ENCODE assay signal across 15 cellular contexts in the genomic region with DNA sequence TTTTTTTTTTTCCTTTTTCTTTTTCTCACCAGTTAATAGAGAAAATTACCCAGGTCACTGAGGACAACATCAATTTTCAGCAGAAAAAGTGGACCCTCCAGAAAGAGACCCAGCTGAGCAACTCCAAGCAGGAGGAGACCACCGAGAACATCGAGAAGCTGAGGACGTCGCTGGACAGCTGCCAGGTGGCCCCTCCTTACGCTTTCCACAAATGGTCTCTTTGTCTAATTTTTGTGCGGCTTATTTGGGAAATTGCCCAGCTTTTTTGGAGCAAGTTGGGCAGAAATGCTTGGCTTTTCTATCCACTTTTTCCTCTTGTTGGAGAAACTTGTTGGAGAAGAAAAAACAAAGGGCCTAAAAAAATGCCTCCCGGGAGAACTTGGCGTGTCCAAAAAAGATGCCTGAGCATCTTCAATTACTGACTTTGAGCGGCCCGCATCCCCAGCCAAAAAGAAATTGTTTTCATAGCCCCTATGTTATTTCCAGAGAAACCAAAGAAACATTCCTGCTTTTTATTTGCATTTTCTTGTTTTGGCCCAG.
DNase-seq lines count a peak whose midpoint lies in the region; ATAC-seq, FAIRE-seq and TF ChIP-seq lines count a peak whose summit lies in the region.
"Had no signal": no experiment of that assay in that cellular context is flagged by ENCODE, and none has a peak within 500 bp of the region (broad histone marks: within the 10 kb centered on the region; RNA-seq: fewer than 3 reads in every experiment).

No MANE protein-coding gene starts in this region.

- H3K9me3 ChIP-seq in liver (ENCODE audit: control insufficient read depth in 4 of 4, low read length in 3 of 4): no peaks in the 10 kb centered on the region
- no peaks in the 10 kb centered on the region for H3K9me3 ChIP-seq in HepG2 (ENCODE audit: low read length)
- no peaks in the 10 kb centered on the region for H3K9me3 ChIP-seq in ovary

- in situ Hi-C loops in HepG2 (cut with HindIII; ENCODE audit: extremely low pct_ligation_motif_present, low pct_unique_long_range_greater_than_20kb): loop anchor here (5.0 kb wide), 1 partner anchor 99 kb away; no protein-coding TSS in a partner anchor

- H3K4me1 ChIP-seq in liver (ENCODE audit: control insufficient read depth in 4 of 4, insufficient read depth in 4 of 4, low read length in 3 of 4) (peaks cover 0 to 17% (median 15%) of the 10 kb centered on the region in 4 donors), HepG2 (ENCODE audit: insufficient read depth, low read length) (peaks cover 9% of the 10 kb centered on the region; the same call in 1 of the 2 replicates), ovary (ENCODE audit: insufficient read depth) (peaks cover 7% of the 10 kb centered on the region)

- H3K9ac ChIP-seq in liver (ENCODE audit: low read depth in 1 of 2, low read length in 2 of 2): no peak overlapping the region
- no peak overlapping the region for H3K9ac ChIP-seq in HepG2 (ENCODE audit: insufficient read depth, low read depth, low read length)

- no TSS peak for BruUV-seq in HepG2 (replicated peaks; lab: Mats Ljungman, UMichigan)

- WGBS in liver: 57% methylated on average over 10 of the region's 10 CpGs
- WGBS in HepG2 (ENCODE audit: low lambda C conversion rate): 53% methylated on average over 10 of the region's 10 CpGs
- WGBS in ovary, 3 donors: 1 to 6% (median 3%) methylated on average over 10 of the region's 10 CpGs

- H3K4me3 ChIP-seq in liver (ENCODE audit: low read depth in 1 of 3, low read length in 3 of 3): no peak overlapping the region
- H3K4me3 ChIP-seq in HepG2 (replicated peaks in 1 of 3; ENCODE audit: insufficient read depth in 1 of 3, low read depth in 2 of 3, low read length in 3 of 3): no peak overlapping the region
- no peak overlapping the region for H3K4me3 ChIP-seq in fibroblast of the aortic adventitia (ENCODE audit: low read depth, low read length)
- no peak overlapping the region for H3K4me3 ChIP-seq in ovary

- CTCF ChIA-PET in HepG2 (lab: Yijun Ruan, JAX; ENCODE audit: low intra/inter-chr PET ratio, low total read pairs): interaction anchor here (1.5 kb wide), 1 partner anchor 93 kb away, joined by 3 read pairs; no protein-coding TSS in a partner anchor

- POLR2A ChIA-PET in HepG2 (lab: Yijun Ruan, JAX): no interaction called here

- DNase-seq in HepG2 (ENCODE audit: low spot score): no peak
- DNase-seq in fibroblast of the aortic adventitia (ENCODE audit: low read depth): peak; percentile 76
- peak in 4 of 5 donors; percentile 27 to 76 (median 64) for DNase-seq in ovary
- no peak for DNase-seq in cortex of kidney (lab: John Stamatoyannopoulos, UW)
- no peak for DNase-seq in GM20000 (ENCODE audit: low spot score)
- no peak for DNase-seq in kidney tubule cell (ENCODE audit: low spot score)
- DNase-seq: ACHN; activated naive CD8-positive, alpha-beta T cell treated with anti-CD3 and anti-CD28 coated beads, Interleukin-2, amount 10 ng/mL, durations not matched to agents 7 days and 5 days; activated T-cell treated with anti-CD3 and anti-CD28 coated beads, Interleukin-2, amount 50 U/mL, for 1 hour; DND-41; NCI-H2029 treated with DMSO at 0.1 percent for 48 hours; NCI-H526; stimulated activated naive CD4-positive, alpha-beta T cell treated with Interleukin-2 at 50 U/mL for 16 hours had no signal

- no peak for TF ChIP-seq EP300 in HepG2 (IDR thresholded peaks at IDR 0.05; ENCODE audit: low read depth in 2 of 2, low read length in 2 of 2)
- no peak for TF ChIP-seq EP300 in HepG2 (CRISPR knock-in tag; IDR thresholded peaks at IDR 0.05; ENCODE audit: borderline replicate concordance)
- no peak for TF ChIP-seq EP300 in ovary (IDR thresholded peaks at IDR 0.05)

- H3K79me2 ChIP-seq in HepG2 (ENCODE audit: insufficient read depth, low read length): no peaks in the 10 kb centered on the region

- intact Hi-C loops in HepG2 (cut with micrococcal nuclease; ENCODE audit: unreplicated experiment): no loop called here
- intact Hi-C loops in ovary (cut with DNase I): loop anchor here in 3 of 4 donors (5.0 to 10.0 kb wide), 3 partner anchors 99 to 416 kb away; partner anchors contain the start of genes SLC25A34 (in 1 of the 3) and TMEM82 (in 1 of the 3)

- TF ChIP-seq POLR2A in HepG2 (IDR thresholded peaks at IDR 0.05; ENCODE audit: insufficient read depth in 1 of 2, low read depth in 2 of 2, low read length in 2 of 2) (no peak), ovary (IDR thresholded peaks at IDR 0.05) (no peak)

- H3K36me3 ChIP-seq in liver (ENCODE audit: control insufficient read depth in 4 of 4, insufficient read depth in 3 of 4, low read depth in 1 of 4, low read length in 3 of 4) (no peaks in the 10 kb centered on the region), HepG2 (replicated peaks in 1 of 2; ENCODE audit: control insufficient read depth in 1 of 2, insufficient read depth in 2 of 2, low read length in 2 of 2) (no peaks in the 10 kb centered on the region), ovary (no peaks in the 10 kb centered on the region)

- FAIRE-seq in HepG2 (lab: Jason Lieb, UNC): no peak

- no peaks in the 10 kb centered on the region for H4K20me1 ChIP-seq in HepG2 (ENCODE audit: insufficient read depth, low read length)

- TF ChIP-seq CTCF in liver (IDR thresholded peaks at IDR 0.05; ENCODE audit: low read depth, low read length, missing input control) (no peak), HepG2 (CRISPR knock-in tag; IDR thresholded peaks at IDR 0.05) (no peak), fibroblast of the aortic adventitia (IDR thresholded peaks at IDR 0.05; ENCODE audit: insufficient read depth, low read length) (no peak), ovary (IDR thresholded peaks at IDR 0.05) (no peak), GM20000 (IDR thresholded peaks at IDR 0.05; ENCODE audit: extremely low read depth, missing control alignments) (no peak)

- H3K4me2 ChIP-seq in HepG2 (ENCODE audit: low read depth, low read length): no peak overlapping the region

- no peak overlapping the region for H2AFZ ChIP-seq in HepG2 (ENCODE audit: low read length)

- no peak for TF ChIP-seq RAD21 in liver (IDR thresholded peaks at IDR 0.05)
- no peak for TF ChIP-seq RAD21 in HepG2 (CRISPR knock-in tag; IDR thresholded peaks at IDR 0.05)

- H3K27me3 ChIP-seq in liver (ENCODE audit: control insufficient read depth in 4 of 4, insufficient read depth in 4 of 4, low read length in 3 of 4) (no peaks in the 10 kb centered on the region), HepG2 (ENCODE audit: control insufficient read depth in 1 of 2, insufficient read depth in 2 of 2, low read length in 2 of 2) (peaks cover 5 to 30% of the 10 kb centered on the region in 2 experiments; a peak in 2 of 5 replicates), ovary (no peaks in the 10 kb centered on the region)

- no peak for ATAC-seq in HepG2
- no peak for ATAC-seq in GM19467 (IDR thresholded peaks at IDR 0.05; ENCODE audit: unreplicated experiment)

- H3K27ac ChIP-seq in liver (ENCODE audit: low read depth in 1 of 2, low read length in 2 of 2) (peak overlapping the region; percentile 33 to 47), HepG2 (ENCODE audit: extremely low read length, insufficient read depth, low read length) (no peak overlapping the region), ovary (no peak overlapping the region)

TF ChIP-seq in liver, 16 proteins besides CTCF, POLR2A, EP300 and RAD21:
- TF ChIP-seq YY1 (IDR thresholded peaks at IDR 0.05) (no peak), HNF4G (IDR thresholded peaks at IDR 0.05) (no peak), FOXA1 (IDR thresholded peaks at IDR 0.05) (no peak), HNF4A (conservative IDR thresholded peaks at IDR 0.05) (no peak)

TF ChIP-seq in HepG2, 621 proteins besides CTCF, POLR2A, EP300 and RAD21:
- TF ChIP-seq PLRG1 (conservative IDR thresholded peaks at IDR 0.05): no peak
- TF ChIP-seq HES4 (CRISPR knock-in tag; IDR thresholded peaks at IDR 0.05; ENCODE audit: borderline replicate concordance): no peak
- TF ChIP-seq CHD4 (IDR thresholded peaks at IDR 0.05; ENCODE audit: borderline replicate concordance, low read length): no peak
- TF ChIP-seq HNF4A (CRISPR knock-in tag; IDR thresholded peaks at IDR 0.05): no peak
- TF ChIP-seq, protein P1, sequence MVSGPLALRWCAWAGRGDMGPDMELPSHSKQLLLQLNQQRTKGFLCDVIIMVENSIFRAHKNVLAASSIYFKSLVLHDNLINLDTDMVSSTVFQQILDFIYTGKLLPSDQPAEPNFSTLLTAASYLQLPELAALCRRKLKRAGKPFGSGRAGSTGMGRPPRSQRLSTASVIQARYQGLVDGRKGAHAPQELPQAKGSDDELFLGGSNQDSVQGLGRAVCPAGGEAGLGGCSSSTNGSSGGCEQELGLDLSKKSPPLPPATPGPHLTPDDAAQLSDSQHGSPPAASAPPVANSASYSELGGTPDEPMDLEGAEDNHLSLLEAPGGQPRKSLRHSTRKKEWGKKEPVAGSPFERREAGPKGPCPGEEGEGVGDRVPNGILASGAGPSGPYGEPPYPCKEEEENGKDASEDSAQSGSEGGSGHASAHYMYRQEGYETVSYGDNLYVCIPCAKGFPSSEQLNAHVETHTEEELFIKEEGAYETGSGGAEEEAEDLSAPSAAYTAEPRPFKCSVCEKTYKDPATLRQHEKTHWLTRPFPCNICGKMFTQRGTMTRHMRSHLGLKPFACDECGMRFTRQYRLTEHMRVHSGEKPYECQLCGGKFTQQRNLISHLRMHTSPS (CRISPR knock-in tag; IDR thresholded peaks at IDR 0.05; ENCODE audit: low read depth): no peak
- no peak for TF ChIP-seq ZNF296 (CRISPR knock-in tag; conservative IDR thresholded peaks at IDR 0.05)
- TF ChIP-seq IRF9 (CRISPR knock-in tag; IDR thresholded peaks at IDR 0.05; ENCODE audit: borderline replicate concordance): no peak
- TF ChIP-seq ZNF773 (CRISPR knock-in tag; IDR thresholded peaks at IDR 0.05; ENCODE audit: borderline replicate concordance): no peak

Comparison
In these comparisons a context has a peak if more than half of its experiments do, and no peak if none do; other contexts are left out.
1. H3K27ac ChIP-seq: peak in liver (2 of 2); none in HepG2 (single experiment) and ovary (0 of 2).
2. DNase-seq: peak in fibroblast of the aortic adventitia (single experiment) and ovary (4 of 5); none in HepG2 (single experiment), cortex of kidney (single experiment), GM20000 (single experiment) and kidney tubule cell (single experiment).